15 cellular contexts compared by ENCODE assay signal in genomic region chr14:48937796-48938195, GRCh38.
DNase-seq lines count a peak whose midpoint lies in the region; ATAC-seq and TF ChIP-seq lines count a peak whose summit lies in the region.
"Had no signal": no experiment of that assay in that cellular context is flagged by ENCODE, and none has a peak within 500 bp of the region (broad histone marks: within the 10 kb centered on the region; RNA-seq: fewer than 3 reads in every experiment).

No MANE protein-coding gene starts in this region.

- CTCF ChIA-PET in CD8-positive, alpha-beta T cell (lab: Charles Lee) = no interaction called here

- no peaks in the 10 kb centered on the region for H3K4me1 ChIP-seq in CD8-positive, alpha-beta T cell (ENCODE audit: insufficient read depth, low read length)
- H3K4me1 ChIP-seq: psoas muscle had no signal

- H3K36me3 Mint-ChIP-seq in CD8-positive, alpha-beta T cell = no peaks in the 10 kb centered on the region
- H3K36me3 Mint-ChIP-seq: stimulated activated naive B cell treated with anti-CD40 and anti-IgM and Interleukin-4, amounts not matched to agents 10 μg/mL and 1 μg/mL and 100 μg/mL, for 72 hours had no signal

- H3K27ac ChIP-seq in CD8-positive, alpha-beta T cell (ENCODE audit: low read depth, low read length) = no peak overlapping the region
- H3K27ac ChIP-seq: psoas muscle had no signal

- peak; percentile 15 for DNase-seq in Ammon's horn (ENCODE audit: low spot score)
- peak; percentile 96 for DNase-seq in NCI-H69 (lab: John Stamatoyannopoulos, UW)
- peak; percentile 2 for DNase-seq in epithelial cell of esophagus (ENCODE audit: low read depth)
- DNase-seq in non-pigmented ciliary epithelial cell (ENCODE audit: low read depth) = peak; percentile 35
- no peak for DNase-seq in CD8-positive, alpha-beta T cell
- DNase-seq in mesenteric fat pad (ENCODE audit: low spot score) = no peak
- DNase-seq: CD4-positive, alpha-beta T cell; central memory CD4-positive, alpha-beta T cell; NCI-H187; OCI-M1; psoas muscle; stimulated activated CD4-positive, alpha-beta T cell treated with anti-CD3 and anti-CD28 coated beads, Interleukin-4, amount 100 ng/mL, for 1 hour; stimulated activated naive B cell treated with anti-CD40 and anti-IgM and Interleukin-4, amounts not matched to agents 10 μg/mL and 1 μg/mL and 100 μg/mL, for 72 hours had no signal

- ATAC-seq in CD8-positive, alpha-beta T cell = no peak
- ATAC-seq in GM21381 (IDR thresholded peaks at IDR 0.05; ENCODE audit: unreplicated experiment) (no peak), HG03108 (IDR thresholded peaks at IDR 0.05; ENCODE audit: unreplicated experiment) (no peak)
- ATAC-seq: psoas muscle; stimulated activated naive B cell treated with anti-CD40 and anti-IgM and Interleukin-4, amounts not matched to agents 10 μg/mL and 1 μg/mL and 100 μg/mL, for 72 hours had no signal

- no peak overlapping the region for H3K4me3 Mint-ChIP-seq in CD8-positive, alpha-beta T cell
- H3K4me3 Mint-ChIP-seq: CD4-positive, alpha-beta T cell; stimulated activated naive B cell treated with anti-CD40 and anti-IgM and Interleukin-4, amounts not matched to agents 10 μg/mL and 1 μg/mL and 100 μg/mL, for 72 hours had no signal

- peaks cover 3% of the 10 kb centered on the region for H3K9me3 Mint-ChIP-seq in CD8-positive, alpha-beta T cell

- H3K9me3 ChIP-seq in CD8-positive, alpha-beta T cell (ENCODE audit: low read length) = no peaks in the 10 kb centered on the region
- H3K9me3 ChIP-seq: psoas muscle had no signal

- no peaks in the 10 kb centered on the region for H3K27me3 Mint-ChIP-seq in CD8-positive, alpha-beta T cell (ENCODE audit: low read depth)
- H3K27me3 Mint-ChIP-seq: CD4-positive, alpha-beta T cell; stimulated activated naive B cell treated with anti-CD40 and anti-IgM and Interleukin-4, amounts not matched to agents 10 μg/mL and 1 μg/mL and 100 μg/mL, for 72 hours had no signal

- H3K27ac Mint-ChIP-seq in CD8-positive, alpha-beta T cell = no peak overlapping the region
- H3K27ac Mint-ChIP-seq: CD4-positive, alpha-beta T cell; stimulated activated naive B cell treated with anti-CD40 and anti-IgM and Interleukin-4, amounts not matched to agents 10 μg/mL and 1 μg/mL and 100 μg/mL, for 72 hours had no signal

- no peaks in the 10 kb centered on the region for H3K36me3 ChIP-seq in CD8-positive, alpha-beta T cell (ENCODE audit: insufficient read depth, low read length)

- POLR2A ChIA-PET in CD8-positive, alpha-beta T cell (lab: Charles Lee) = no interaction called here

- no peak overlapping the region for H3K4me3 ChIP-seq in epithelial cell of esophagus (ENCODE audit: low read length)
- no peak overlapping the region for H3K4me3 ChIP-seq in CD8-positive, alpha-beta T cell (ENCODE audit: low read depth, low read length)
- H3K4me3 ChIP-seq: psoas muscle had no signal

- intact Hi-C loops in CD8-positive, alpha-beta T cell (cut with DNase I, micrococcal nuclease) = no loop called here

- no peak for TF ChIP-seq CTCF in epithelial cell of esophagus (IDR thresholded peaks at IDR 0.05; ENCODE audit: insufficient read depth, low read depth, low read length, missing control alignments)
- no peak for TF ChIP-seq CTCF in CD8-positive, alpha-beta T cell (IDR thresholded peaks at IDR 0.05)

- no peaks in the 10 kb centered on the region for H3K27me3 ChIP-seq in CD8-positive, alpha-beta T cell (ENCODE audit: insufficient read depth, low read length)

- no peaks in the 10 kb centered on the region for H3K4me1 Mint-ChIP-seq in CD8-positive, alpha-beta T cell (ENCODE audit: low read depth)
- H3K4me1 Mint-ChIP-seq: stimulated activated naive B cell treated with anti-CD40 and anti-IgM and Interleukin-4, amounts not matched to agents 10 μg/mL and 1 μg/mL and 100 μg/mL, for 72 hours had no signal

Comparison
In these comparisons a context has a peak if more than half of its experiments do, and no peak if none do; other contexts are left out.
1. DNase-seq: peak in Ammon's horn (single experiment), NCI-H69 (single experiment), epithelial cell of esophagus (single experiment) and non-pigmented ciliary epithelial cell (single experiment); none in CD8-positive, alpha-beta T cell (0 of 7) and mesenteric fat pad (single experiment).